In the genomic region with DNA sequence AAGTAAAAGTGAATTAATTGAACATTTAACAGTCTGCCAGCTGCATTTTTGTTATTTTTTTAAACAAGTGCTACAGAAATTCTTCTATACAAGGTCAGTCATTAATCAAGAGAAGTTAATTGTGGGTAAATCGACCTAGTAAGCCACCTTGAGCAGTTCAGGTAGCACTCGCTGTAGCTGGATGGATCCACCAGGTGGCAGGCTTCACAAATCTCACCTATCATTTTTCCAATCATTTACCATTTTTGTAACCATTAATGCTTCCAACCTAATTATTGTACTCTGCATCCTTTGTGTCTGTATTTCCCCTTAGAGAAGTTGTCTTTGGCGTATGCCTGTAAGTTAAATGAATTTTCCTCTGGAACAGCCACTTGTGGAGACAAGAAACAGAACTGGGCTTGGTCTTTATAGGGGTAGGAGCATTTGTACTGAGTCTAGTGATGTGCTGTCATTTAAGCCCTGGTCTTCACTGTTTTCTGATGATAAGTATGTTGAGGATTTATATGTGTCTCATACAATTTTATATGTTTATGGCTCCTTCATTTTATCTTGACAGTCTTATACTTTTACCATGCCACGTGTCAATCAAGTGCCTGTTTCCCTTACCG, we compare ENCODE assay signal across 8 cellular contexts. TPM values are rescaled to one million over a fixed set of nuclear protein-coding genes. Genes with fewer than 3 reads are reported as not detected.
DNase-seq lines count a peak whose midpoint lies in the region; ATAC-seq and TF ChIP-seq lines count a peak whose summit lies in the region.

No MANE protein-coding gene starts in this region.

- H3K27me3 ChIP-seq in OCI-LY3 (ENCODE audit: low read depth, low read length) (peaks cover 4% of the 10 kb centered on the region; the same call in 1 of the 2 replicates), heart right ventricle (no peaks in the 10 kb centered on the region)

- ATAC-seq in HG02642 (IDR thresholded peaks at IDR 0.05; ENCODE audit: poor library complexity, unreplicated experiment): peak; percentile 58
- ATAC-seq in heart right ventricle: peak in 1 of 8 donors; percentile 31

- H3K9me3 ChIP-seq in OCI-LY3 (ENCODE audit: insufficient read depth, low read length): no peaks in the 10 kb centered on the region
- H3K9me3 ChIP-seq in heart right ventricle: no peaks in the 10 kb centered on the region

- H3K4me1 ChIP-seq in OCI-LY3 (ENCODE audit: low read length): peaks cover 7% of the 10 kb centered on the region
- H3K4me1 ChIP-seq in heart right ventricle: peaks cover 0 to 21% (median 10%) of the 10 kb centered on the region in 9 donors

- intact Hi-C loops in heart right ventricle (cut with DNase I): loop anchor here in 4 of 10 donors (2.0 to 10.0 kb wide), 3 partner anchors 48 to 172 kb away; no protein-coding TSS in a partner anchor

- TF ChIP-seq CTCF in OCI-LY3 (IDR thresholded peaks at IDR 0.05; ENCODE audit: low read depth, low read length): peak; percentile 80
- peak; percentile 49 to 84 (median 74) for TF ChIP-seq CTCF in heart right ventricle (IDR thresholded peaks at IDR 0.05)

- H3K79me2 ChIP-seq in OCI-LY3 (ENCODE audit: low read length): no peaks in the 10 kb centered on the region

- no peak overlapping the region for H3K9ac ChIP-seq in OCI-LY3 (ENCODE audit: low read length)

- H3K4me3 ChIP-seq in OCI-LY3 (ENCODE audit: low read length) (no peak overlapping the region), heart right ventricle (no peak overlapping the region)

- DNase-seq in NCI-H2227 (lab: John Stamatoyannopoulos, UW; ENCODE audit: unreplicated experiment): peak; percentile 2
- DNase-seq in NCI-H2227 treated with DMSO at 0.1 percent for 48 hours (lab: John Stamatoyannopoulos, UW): no peak
- DNase-seq in activated effector memory CD4-positive, alpha-beta T cell treated with anti-CD3 and anti-CD28 coated beads, Interleukin-2, amount 50 U/mL, for 16 hours: peak; percentile 82
- DNase-seq in heart right ventricle: no peak
- DNase-seq in stimulated activated CD4-positive, alpha-beta T cell treated with anti-CD3 and anti-CD28 coated beads, Interleukin-4, amount 100 ng/mL, for 1 hour: peak; percentile 47
- no peak for DNase-seq in NCI-H524 treated with DMSO at 0.1 percent for 48 hours (lab: John Stamatoyannopoulos, UW)

- H4K20me1 ChIP-seq in OCI-LY3 (ENCODE audit: insufficient read depth, low read length): no peaks in the 10 kb centered on the region

- WGBS in heart right ventricle, 2 donors: 69 to 71% methylated on average over 5 of the region's 5 CpGs

- H3K4me2 ChIP-seq in OCI-LY3 (ENCODE audit: low read length): no peak overlapping the region

- H3K27ac ChIP-seq in OCI-LY3 (ENCODE audit: low read length) (no peak overlapping the region), heart right ventricle (no peak overlapping the region)

- H2AFZ ChIP-seq in OCI-LY3 (ENCODE audit: low read depth, low read length): no peak overlapping the region

- H3K36me3 ChIP-seq in OCI-LY3 (replicated peaks; ENCODE audit: low read depth, low read length): no peaks in the 10 kb centered on the region
- peaks cover 0 to 100% (median 53%) of the 10 kb centered on the region in 9 donors for H3K36me3 ChIP-seq in heart right ventricle

RNA-seq across cellular contexts. Expression of a gene that starts 39.5 kb away (rescaled TPM):
- total RNA-seq in heart right ventricle: 1 to 10 TPM in 2 of 10 donors, under 1 TPM in 7, not detected in 1; 0.12 to 3.3 (median 0.17) TPM
- under 1 TPM; 0.14 to 0.15 TPM for polyA plus RNA-seq in heart right ventricle

Comparison
In these comparisons a context has a peak if more than half of its experiments do, and no peak if none do; other contexts are left out.
1. DNase-seq: peak in NCI-H2227 (single experiment), activated effector memory CD4-positive, alpha-beta T cell treated with anti-CD3 and anti-CD28 coated beads, Interleukin-2, amount 50 U/mL, for 16 hours (single experiment) and stimulated activated CD4-positive, alpha-beta T cell treated with anti-CD3 and anti-CD28 coated beads, Interleukin-4, amount 100 ng/mL, for 1 hour (single experiment); none in NCI-H2227 treated with DMSO at 0.1 percent for 48 hours (single experiment), heart right ventricle (0 of 2) and NCI-H524 treated with DMSO at 0.1 percent for 48 hours (single experiment).